In the genomic region with DNA sequence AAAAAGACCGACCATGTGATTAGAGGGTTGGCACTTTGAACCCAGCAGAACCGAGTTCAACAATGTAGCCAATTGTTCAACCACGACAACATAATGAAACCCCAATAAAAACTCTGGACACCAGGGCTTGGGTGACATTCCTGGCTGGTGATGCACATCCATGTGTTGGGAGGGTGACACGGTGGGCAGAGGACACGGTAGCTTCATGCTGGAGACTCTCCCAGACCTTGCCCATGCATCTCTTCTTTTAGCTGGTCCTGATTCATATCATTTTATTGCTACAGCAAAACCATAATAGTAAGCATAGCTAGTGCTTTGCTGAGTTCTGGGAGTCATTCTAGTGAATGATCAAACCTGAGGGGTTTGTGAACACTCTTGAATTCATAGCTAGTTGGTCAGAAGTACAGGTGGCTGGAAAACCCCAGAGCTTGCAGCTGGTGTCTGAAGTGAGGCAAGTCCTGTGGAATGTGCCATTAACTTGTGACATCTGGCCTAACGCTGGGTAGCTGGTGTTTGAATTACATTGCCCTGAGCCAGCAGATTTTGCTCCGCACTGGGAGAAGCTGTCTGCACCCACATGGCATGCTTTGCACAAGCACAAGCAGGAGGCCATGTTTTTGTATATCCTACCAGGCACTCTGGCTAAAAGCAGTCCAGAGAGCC, we compare ENCODE assay signal across 15 cellular contexts. TPM values are rescaled to one million over a fixed set of nuclear protein-coding genes. Genes with fewer than 3 reads are reported as not detected.
DNase-seq lines count a peak whose midpoint lies in the region; ATAC-seq and TF ChIP-seq lines count a peak whose summit lies in the region.
"Had no signal": no experiment of that assay in that cellular context is flagged by ENCODE, and none has a peak within 500 bp of the region (broad histone marks: within the 10 kb centered on the region; RNA-seq: fewer than 3 reads in every experiment).

No MANE protein-coding gene starts in this region.

- H3K4me3 Mint-ChIP-seq in type B pancreatic cell = no peak overlapping the region
- no peak overlapping the region for H3K4me3 Mint-ChIP-seq in effector memory CD8-positive, alpha-beta T cell

- DNase-seq in DMS53 (lab: John Stamatoyannopoulos, UW) (peak; percentile 52), DMS53 treated with DMSO at 0.1 percent for 48 hours (lab: John Stamatoyannopoulos, UW; ENCODE audit: unreplicated experiment) (no peak), SJCRH30 (peak; percentile 26 to 41), kidney glomerular epithelial cell (lab: John Stamatoyannopoulos, UW) (peak; percentile 28), type B pancreatic cell (ENCODE audit: extremely low spot score, unreplicated experiment) (no peak), activated T-cell treated with anti-CD3 and anti-CD28 coated beads for 4 hours (no peak), vagina (ENCODE audit: extremely low spot score in 2 of 2) (no peak)
- no peak for DNase-seq in effector memory CD8-positive, alpha-beta T cell
- DNase-seq: activated CD4-positive, alpha-beta T cell treated with anti-CD3 and anti-CD28 coated beads for 4 hours; kidney; MV-4-11; NCI-H526 treated with DMSO at 0.1 percent for 48 hours; stimulated activated CD4-positive, alpha-beta T cell treated with anti-CD3 and anti-CD28 coated beads, Interleukin-4, amount 100 ng/mL, for 24 hours had no signal

- H3K9me3 ChIP-seq in SJCRH30 (replicated peaks) (no peaks in the 10 kb centered on the region), vagina (no peaks in the 10 kb centered on the region)

- H3K4me3 ChIP-seq in SJCRH30 (no peak overlapping the region), vagina (no peak overlapping the region)
- H3K4me3 ChIP-seq: SK-N-MC had no signal

- H3K4me1 ChIP-seq in SJCRH30 (no peaks in the 10 kb centered on the region), vagina (no peaks in the 10 kb centered on the region)

- intact Hi-C loops in vagina (cut with DNase I) = loop anchor here (5.0 kb wide), 1 partner anchor 275 kb away; no protein-coding TSS in a partner anchor

- no peaks in the 10 kb centered on the region for H3K9me3 Mint-ChIP-seq in type B pancreatic cell
- no peaks in the 10 kb centered on the region for H3K9me3 Mint-ChIP-seq in effector memory CD8-positive, alpha-beta T cell

- TF ChIP-seq POLR2A in vagina (IDR thresholded peaks at IDR 0.05) = no peak

- H3K36me3 ChIP-seq in SJCRH30 (peaks cover 47% of the 10 kb centered on the region), vagina (peaks cover 0 to 47% of the 10 kb centered on the region in 2 donors)

- H3K4me1 Mint-ChIP-seq in type B pancreatic cell (ENCODE audit: unreplicated experiment) = peaks cover 19% of the 10 kb centered on the region
- H3K4me1 Mint-ChIP-seq in effector memory CD8-positive, alpha-beta T cell (ENCODE audit: low read depth in 2 of 2) = peaks cover 0 to 3% of the 10 kb centered on the region in 2 donors

- no peak for ATAC-seq in effector memory CD8-positive, alpha-beta T cell (replicated peaks)

- no peak for TF ChIP-seq CTCF in type B pancreatic cell (conservative IDR thresholded peaks at IDR 0.05)
- TF ChIP-seq CTCF in vagina (IDR thresholded peaks at IDR 0.05) = no peak

- no peaks in the 10 kb centered on the region for H3K27me3 Mint-ChIP-seq in type B pancreatic cell
- H3K27me3 Mint-ChIP-seq in effector memory CD8-positive, alpha-beta T cell = no peaks in the 10 kb centered on the region

- no peaks in the 10 kb centered on the region for H3K27me3 ChIP-seq in SJCRH30
- H3K27me3 ChIP-seq in vagina = no peaks in the 10 kb centered on the region

- H3K27ac ChIP-seq in SJCRH30 = no peak overlapping the region
- no peak overlapping the region for H3K27ac ChIP-seq in vagina
- H3K27ac ChIP-seq: 22Rv1, SK-N-MC had no signal

- peaks cover 38% of the 10 kb centered on the region for H3K36me3 Mint-ChIP-seq in type B pancreatic cell
- H3K36me3 Mint-ChIP-seq in effector memory CD8-positive, alpha-beta T cell (ENCODE audit: insufficient read depth) = peaks cover 53% of the 10 kb centered on the region

- H3K27ac Mint-ChIP-seq in type B pancreatic cell = peak overlapping the region; percentile 59
- no peak overlapping the region for H3K27ac Mint-ChIP-seq in effector memory CD8-positive, alpha-beta T cell

RNA-seq across cellular contexts. Expression of gene RPUSD4, which starts 14.0 kb away (rescaled TPM):
- total RNA-seq in SJCRH30 (2014; rRNA removed; shearing (Covaris generic)) = 23.5 and 26.6 TPM in 2 replicates
- 25.3 and 41.7 TPM in 2 replicates for total RNA-seq in type B pancreatic cell (ENCODE audit: low replicate concordance)
- 21.6 TPM for total RNA-seq in vagina

RNA-seq across cellular contexts. Expression of gene FAM118B, which starts 14.2 kb away (rescaled TPM):
- 19.6 and 24.5 TPM in 2 replicates for total RNA-seq in SJCRH30 (2014; rRNA removed; shearing (Covaris generic))
- total RNA-seq in type B pancreatic cell (ENCODE audit: low replicate concordance) (20.2 and 24.8 TPM in 2 replicates), vagina (14.7 TPM)

Comparison
In these comparisons a context has a peak if more than half of its experiments do, and no peak if none do; other contexts are left out.
1. DNase-seq: peak in DMS53 (single experiment), SJCRH30 (2 of 2) and kidney glomerular epithelial cell (single experiment); none in DMS53 treated with DMSO at 0.1 percent for 48 hours (single experiment), type B pancreatic cell (single experiment), effector memory CD8-positive, alpha-beta T cell (0 of 3), activated T-cell treated with anti-CD3 and anti-CD28 coated beads for 4 hours (single experiment) and vagina (0 of 2).